In genomic region chr1:44713321-44713781, GRCh38 we compare ENCODE assay signal across 17 cellular contexts. TPM values are rescaled to one million over a fixed set of nuclear protein-coding genes. Genes with fewer than 3 reads are reported as not detected.
DNase-seq lines count a peak whose midpoint lies in the region; ATAC-seq and TF ChIP-seq lines count a peak whose summit lies in the region.
"Had no signal": no experiment of that assay in that cellular context is flagged by ENCODE, and none has a peak within 500 bp of the region (broad histone marks: within the 10 kb centered on the region; RNA-seq: fewer than 3 reads in every experiment).

No MANE protein-coding gene starts in this region.

- H3K9me2 ChIP-seq in MM.1S (replicated peaks; ENCODE audit: insufficient read depth, low read length) (no peaks in the 10 kb centered on the region), SU-DHL-6 (replicated peaks; ENCODE audit: insufficient read depth, low read length) (no peaks in the 10 kb centered on the region)

- DNase-seq in MCF 10A (ENCODE audit: unreplicated experiment), result peak; percentile 61
- no peak for DNase-seq in mammary epithelial cell
- peak; percentile 66 for DNase-seq in MM.1S
- DNase-seq in NCI-H1105 treated with DMSO at 0.1 percent for 48 hours (lab: John Stamatoyannopoulos, UW), result no peak
- no peak for DNase-seq in tibial nerve (ENCODE audit: low spot score in 2 of 2)
- DNase-seq in activated CD4-positive, alpha-beta T cell treated with anti-CD3 and anti-CD28 coated beads for 1 hour, result no peak
- DNase-seq: ACHN, activated gamma-delta T cell treated with Interleukin-2 at 50 U/mL for 16 hours, GDM1, KG1, kidney glomerular epithelial cell, occipital lobe had no signal

- H4K20me1 ChIP-seq in mammary epithelial cell (ENCODE audit: insufficient read depth, low read length) (no peaks in the 10 kb centered on the region), MM.1S (ENCODE audit: insufficient read depth, low read length) (no peaks in the 10 kb centered on the region), SU-DHL-6 (ENCODE audit: low read depth, low read length) (no peaks in the 10 kb centered on the region)

- no peak for ATAC-seq in GM21717 (IDR thresholded peaks at IDR 0.05; ENCODE audit: unreplicated experiment)
- ATAC-seq: activated CD4-positive, CD25-positive, alpha-beta regulatory T cell treated with anti-CD3 and anti-CD28 coated beads, Interleukin-2, amount 50 U/mL, for 24 hours had no signal

- H3F3A ChIP-seq in MM.1S (ENCODE audit: insufficient read depth, low read length), result peaks cover 19% of the 10 kb centered on the region
- H3F3A ChIP-seq in SU-DHL-6 (ENCODE audit: insufficient read depth), result peaks cover 42% of the 10 kb centered on the region

- no peaks in the 10 kb centered on the region for H3K9me3 Mint-ChIP-seq in MCF 10A (ENCODE audit: unreplicated experiment)
- H3K9me3 Mint-ChIP-seq: central memory CD8-positive, alpha-beta T cell had no signal

- no peak overlapping the region for H3K27ac Mint-ChIP-seq in MCF 10A (ENCODE audit: low read depth, unreplicated experiment)

- TF ChIP-seq POLR2A in tibial nerve (IDR thresholded peaks at IDR 0.05), result no peak

- H3K27me3 ChIP-seq in mammary epithelial cell (ENCODE audit: insufficient read depth, low read length) (no peaks in the 10 kb centered on the region), MM.1S (replicated peaks; ENCODE audit: insufficient read depth, low read length) (peaks cover 6% of the 10 kb centered on the region; the same call in 1 of the 2 replicates), SU-DHL-6 (ENCODE audit: low read length) (no peaks in the 10 kb centered on the region), tibial nerve (no peaks in the 10 kb centered on the region)

- no peak for TF ChIP-seq EP300 in tibial nerve (IDR thresholded peaks at IDR 0.05)

- POLR2A ChIA-PET in MCF 10A (lab: Yijun Ruan, JAX), result interaction anchor here (0.9 to 2.6 kb wide), 5 partner anchors 8 to 298 kb away, joined by 3 to 14 read pairs (median 4); partner anchors contain the start of genes ARMH1, HECTD3 and RNU5D-1

- WGBS in mammary epithelial cell (ENCODE audit: low coverage, missing lambda C conversion rate), result 55% methylated on average over 6 of the region's 6 CpGs
- 56 to 58% methylated on average over 6 of the region's 6 CpGs for WGBS in tibial nerve, 2 donors

- dilution Hi-C loops in mammary epithelial cell (cut with HindIII; ENCODE audit: low sequenced_read_pairs), result no loop called here

- BruUV-seq in MCF 10A (replicated peaks; lab: Mats Ljungman, UMichigan) (no TSS peak), mammary epithelial cell (replicated peaks; lab: Mats Ljungman, UMichigan) (no TSS peak)

- H2AFZ ChIP-seq in mammary epithelial cell (ENCODE audit: low read depth, low read length) (no peak overlapping the region), MM.1S (ENCODE audit: low read length) (peak overlapping the region; percentile 68), SU-DHL-6 (ENCODE audit: low read depth, low read length, severe bottlenecking) (no peak overlapping the region)

- H3K27ac ChIP-seq in mammary epithelial cell (ENCODE audit: insufficient read depth, low read depth, low read length), result no peak overlapping the region
- H3K27ac ChIP-seq in MM.1S (ENCODE audit: low read length), result peak overlapping the region; percentile 72; the same call in 1 of the 2 replicates
- peak overlapping the region; percentile 98 for H3K27ac ChIP-seq in SU-DHL-6 (ENCODE audit: low read depth, low read length)
- no peak overlapping the region for H3K27ac ChIP-seq in tibial nerve

- no peaks in the 10 kb centered on the region for H3K36me3 ChIP-seq in mammary epithelial cell (ENCODE audit: insufficient read depth, low read length)
- no peaks in the 10 kb centered on the region for H3K36me3 ChIP-seq in MM.1S (replicated peaks; ENCODE audit: insufficient read depth, low read length)
- no peaks in the 10 kb centered on the region for H3K36me3 ChIP-seq in SU-DHL-6 (ENCODE audit: low read length)
- H3K36me3 ChIP-seq in tibial nerve, result no peaks in the 10 kb centered on the region

- H3K9me3 ChIP-seq in mammary epithelial cell (replicated peaks; ENCODE audit: insufficient read depth, low read length), result no peaks in the 10 kb centered on the region
- no peaks in the 10 kb centered on the region for H3K9me3 ChIP-seq in MM.1S (replicated peaks; ENCODE audit: insufficient read depth, low read length)
- no peaks in the 10 kb centered on the region for H3K9me3 ChIP-seq in SU-DHL-6 (ENCODE audit: insufficient read depth, low read length)
- H3K9me3 ChIP-seq in tibial nerve, result no peaks in the 10 kb centered on the region

- H3K4me3 ChIP-seq in mammary epithelial cell (replicated peaks in 1 of 3; ENCODE audit: insufficient read depth in 1 of 3, low read depth in 2 of 3, low read length in 3 of 3), result no peak overlapping the region
- H3K4me3 ChIP-seq in MM.1S (ENCODE audit: low read length), result peak overlapping the region; percentile 35
- no peak overlapping the region for H3K4me3 ChIP-seq in SU-DHL-6 (ENCODE audit: insufficient read depth, low read length, poor library complexity, severe bottlenecking)
- no peak overlapping the region for H3K4me3 ChIP-seq in tibial nerve

- intact Hi-C loops in MCF 10A (cut with micrococcal nuclease), result no loop called here
- intact Hi-C loops in mammary epithelial cell (cut with micrococcal nuclease), result no loop called here

- no peak overlapping the region for H3K4me2 ChIP-seq in mammary epithelial cell (ENCODE audit: insufficient read depth, low read depth, low read length)
- H3K4me2 ChIP-seq in MM.1S (ENCODE audit: low read depth, low read length), result peak overlapping the region; percentile 82
- H3K4me2 ChIP-seq in SU-DHL-6 (ENCODE audit: low read depth, low read length, poor library complexity, severe bottlenecking), result peak overlapping the region; percentile 66

- no peak overlapping the region for H3K9ac ChIP-seq in mammary epithelial cell (ENCODE audit: insufficient read depth, low read length)
- peak overlapping the region; percentile 32; the same call in 1 of the 2 replicates for H3K9ac ChIP-seq in MM.1S (ENCODE audit: low read length)
- H3K9ac ChIP-seq in SU-DHL-6 (ENCODE audit: low read length), result peak overlapping the region; percentile 42

- H3K4me1 ChIP-seq in mammary epithelial cell (ENCODE audit: insufficient read depth, low read length), result peaks cover 5% of the 10 kb centered on the region
- peaks cover 31% of the 10 kb centered on the region for H3K4me1 ChIP-seq in MM.1S (ENCODE audit: low read length)
- H3K4me1 ChIP-seq in tibial nerve, result peaks cover 0 to 12% (median 10%) of the 10 kb centered on the region in 4 donors

- CTCF ChIA-PET in MCF 10A (lab: Yijun Ruan, JAX) (interaction anchor here (0.6 to 2.4 kb wide), 5 partner anchors 9 to 866 kb away, joined by 3 to 6 read pairs (median 4); no protein-coding TSS in a partner anchor), mammary epithelial cell (lab: Charles Lee; ENCODE audit: low non-redundant PET) (no interaction called here)

- peaks cover 14% of the 10 kb centered on the region for H3K27me3 Mint-ChIP-seq in MCF 10A (ENCODE audit: insufficient read depth, unreplicated experiment)

- H3K4me1 Mint-ChIP-seq in MCF 10A (ENCODE audit: insufficient read depth, unreplicated experiment), result peaks cover 7% of the 10 kb centered on the region

- TF ChIP-seq CTCF in MCF 10A (IDR thresholded peaks at IDR 0.05; ENCODE audit: unreplicated experiment) (no peak), mammary epithelial cell (conservative IDR thresholded peaks at IDR 0.05 in 1 of 2, IDR thresholded peaks at IDR 0.05 in 1 of 2; ENCODE audit: extremely low read depth in 1 of 2, insufficient read depth in 1 of 2, low read depth in 1 of 2, low read length in 2 of 2) (no peak), MM.1S (IDR thresholded peaks at IDR 0.05; ENCODE audit: low read length) (no peak), SU-DHL-6 (IDR thresholded peaks at IDR 0.05; ENCODE audit: insufficient read depth, low read length, poor library complexity, severe bottlenecking) (no peak), tibial nerve (IDR thresholded peaks at IDR 0.05) (no peak)

- H3K79me2 ChIP-seq in mammary epithelial cell (ENCODE audit: insufficient read depth, low read length) (no peaks in the 10 kb centered on the region), MM.1S (ENCODE audit: low read length) (no peaks in the 10 kb centered on the region), SU-DHL-6 (ENCODE audit: insufficient read depth, low read length) (no peaks in the 10 kb centered on the region)

- no peaks in the 10 kb centered on the region for H3K36me3 Mint-ChIP-seq in MCF 10A (ENCODE audit: insufficient read depth, unreplicated experiment)

- in situ Hi-C loops in mammary epithelial cell (cut with MboI; ENCODE audit: low sequenced_read_pairs in 2 of 2), result no loop called here

- no peak overlapping the region for H3K4me3 Mint-ChIP-seq in MCF 10A (ENCODE audit: unreplicated experiment)
- H3K4me3 Mint-ChIP-seq: central memory CD8-positive, alpha-beta T cell had no signal

RNA-seq across cellular contexts. Expression of gene RNU5D-1, which starts 17.6 kb away (rescaled TPM):
- total RNA-seq in MCF 10A (2022), result not detected in 2 replicates
- not detected for total RNA-seq in mammary epithelial cell
- not detected for polyA plus RNA-seq in mammary epithelial cell
- under 0.01 TPM for polyA minus RNA-seq in mammary epithelial cell
- total RNA-seq in tibial nerve, result not detected
- total RNA-seq: occipital lobe, subcutaneous adipose tissue had no signal

RNA-seq across cellular contexts. Expression of gene KIF2C, which starts 26.3 kb away (rescaled TPM):
- total RNA-seq in MCF 10A (2022) (20.8 and 25.1 TPM in 2 replicates), mammary epithelial cell (10 to 100 TPM in 1 of 2 donors, 1 to 10 TPM in 1; 1.0 to 29.8 TPM), tibial nerve (1 to 10 TPM in 2 of 4 donors, under 1 TPM in 1, not detected in 1; 0.63 to 3.3 (median 2.7) TPM)
- polyA plus RNA-seq in mammary epithelial cell, result 38.0 TPM
- 26.3 TPM for polyA minus RNA-seq in mammary epithelial cell

RNA-seq across cellular contexts. Expression of gene ARMH1, which starts 38.8 kb away (rescaled TPM):
- total RNA-seq in MCF 10A (2022) (0.65 and 0.96 TPM in 2 replicates), mammary epithelial cell (1 to 10 TPM in 1 of 2 donors, not detected in 1; 1.5 TPM), tibial nerve (1 to 10 TPM in 3 of 4 donors, under 1 TPM in 1; 0.66 to 7.1 (median 2.9) TPM)
- 0.51 TPM for polyA plus RNA-seq in mammary epithelial cell
- not detected for polyA minus RNA-seq in mammary epithelial cell

RNA-seq across cellular contexts. Expression of gene TMEM53, which starts 39.1 kb away (rescaled TPM):
- total RNA-seq in MCF 10A (2022) (2.2 TPM in 2 replicates), mammary epithelial cell (1 to 10 TPM; 9.3 to 9.7 TPM), tibial nerve (10 to 100 TPM in 2 of 4 donors, 1 to 10 TPM in 2; 7.2 to 10.5 (median 9.5) TPM)
- 13.0 TPM for polyA plus RNA-seq in mammary epithelial cell
- polyA minus RNA-seq in mammary epithelial cell, result 2.2 TPM

Comparison
In these comparisons a context has a peak if more than half of its experiments do, and no peak if none do; other contexts are left out.
1. DNase-seq: peak in MCF 10A (single experiment) and MM.1S (single experiment); none in mammary epithelial cell (single experiment), NCI-H1105 treated with DMSO at 0.1 percent for 48 hours (single experiment), tibial nerve (0 of 2) and activated CD4-positive, alpha-beta T cell treated with anti-CD3 and anti-CD28 coated beads for 1 hour (single experiment).
2. H3K27ac ChIP-seq: peak in MM.1S (single experiment) and SU-DHL-6 (single experiment); none in mammary epithelial cell (single experiment) and tibial nerve (0 of 4).